ENCODE assay signal across 17 cellular contexts in the genomic region with DNA sequence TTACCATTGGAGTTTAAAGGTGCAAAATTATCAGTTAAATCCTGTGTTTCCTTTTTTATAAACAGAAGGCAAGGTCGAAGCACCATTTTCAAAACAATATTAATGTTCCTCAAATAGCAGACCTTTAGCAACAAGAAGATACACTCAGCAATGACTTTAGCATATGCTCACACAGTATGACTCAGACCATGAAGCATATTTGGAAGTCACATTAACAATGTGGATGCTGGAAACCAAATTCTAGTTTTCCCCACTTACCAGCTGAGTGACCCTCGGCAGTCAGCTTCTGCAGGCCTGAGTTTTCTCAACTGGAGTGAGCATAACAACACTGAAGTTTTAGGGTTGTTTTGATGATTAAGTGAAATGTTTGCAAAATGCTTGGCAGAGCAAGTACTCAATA.
DNase-seq lines count a peak whose midpoint lies in the region; ATAC-seq lines count a peak whose summit lies in the region.
"Had no signal": no experiment of that assay in that cellular context is flagged by ENCODE, and none has a peak within 500 bp of the region (broad histone marks: within the 10 kb centered on the region; RNA-seq: fewer than 3 reads in every experiment).

No MANE protein-coding gene starts in this region.

- ATAC-seq in sciatic nerve (peak; percentile 15), GM21528 (IDR thresholded peaks at IDR 0.05; ENCODE audit: low FRiP score, unreplicated experiment) (no peak)
- ATAC-seq: left lobe of liver; stimulated activated naive B cell treated with anti-CD40 and anti-IgM and Interleukin-4, amounts not matched to agents 10 μg/mL and 1 μg/mL and 100 μg/mL, for 72 hours; WTC11 had no signal

- DNase-seq in GM03348 (ENCODE audit: low spot score) (peak; percentile 39), NCI-H446 treated with DMSO at 0.1 percent for 48 hours (lab: John Stamatoyannopoulos, UW) (peak; percentile 1), fibroblast of gingiva (ENCODE audit: low read depth) (peak; percentile 36), sciatic nerve (ENCODE audit: low spot score) (no peak), DMS114 treated with DMSO at 0.1 percent for 48 hours (lab: John Stamatoyannopoulos, UW; ENCODE audit: unreplicated experiment) (no peak), NCI-H2029 treated with DMSO at 0.1 percent for 48 hours (lab: John Stamatoyannopoulos, UW) (no peak)
- DNase-seq: amygdala; DMS53; Karpas-422; NCI-H1417 treated with DMSO at 0.1 percent for 48 hours; NCI-H226; stimulated activated naive B cell treated with anti-CD40 and anti-IgM and Interleukin-4, amounts not matched to agents 10 μg/mL and 1 μg/mL and 100 μg/mL, for 72 hours; T-helper 1 cell; trophoblast cell had no signal

- intact Hi-C loops in sciatic nerve (cut with DNase I): no loop called here

Comparison
In these comparisons a context has a peak if more than half of its experiments do, and no peak if none do; other contexts are left out.
1. DNase-seq: peak in GM03348 (single experiment), NCI-H446 treated with DMSO at 0.1 percent for 48 hours (single experiment) and fibroblast of gingiva (single experiment); none in sciatic nerve (single experiment), DMS114 treated with DMSO at 0.1 percent for 48 hours (single experiment) and NCI-H2029 treated with DMSO at 0.1 percent for 48 hours (single experiment).